In the genomic region with DNA sequence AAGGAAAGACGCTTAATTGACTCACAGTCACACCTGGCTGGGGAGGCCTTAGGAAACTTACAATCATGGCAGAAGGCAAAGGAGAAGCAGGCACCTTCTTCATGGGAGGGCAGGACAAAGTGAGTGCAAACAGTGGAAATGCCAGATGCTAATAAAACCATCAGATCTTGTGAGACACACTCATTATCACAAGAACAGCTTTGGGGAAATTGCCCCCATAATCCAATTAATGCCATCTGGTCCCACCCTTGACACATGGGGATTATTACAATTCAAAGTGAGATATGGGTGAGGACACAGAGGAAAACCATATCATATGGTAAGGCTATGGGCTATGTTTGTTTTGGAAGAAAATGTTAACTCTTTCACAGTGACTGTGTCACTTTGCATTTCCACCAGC, we compare ENCODE assay signal across 29 cellular contexts.
"Had no signal": no experiment of that assay in that cellular context is flagged by ENCODE, and none has a peak within 500 bp of the region (broad histone marks: within the 10 kb centered on the region; RNA-seq: fewer than 3 reads in every experiment).

No MANE protein-coding gene starts in this region.

- H3K9me3 Mint-ChIP-seq: neural progenitor cell had no signal

- FAIRE-seq: urothelium cell line had no signal

- H3K36me3 Mint-ChIP-seq: mesothelial cell of epicardium, naive B cell, natural killer cell, neural progenitor cell had no signal

- H3K4me3 Mint-ChIP-seq: mesothelial cell of epicardium; naive B cell; natural killer cell; nephron progenitor cell; neural progenitor cell; stimulated activated naive CD8-positive, alpha-beta T cell treated with anti-CD3 and anti-CD28 coated beads, Interleukin-15, Interleukin-2, amounts not matched to agents 100 ng/mL and 50 ng/mL, for 24 hours had no signal

- H3K27me3 ChIP-seq: heart right ventricle, hepatocyte, neural progenitor cell, neutrophil, right lobe of liver, suprapubic skin, tibial artery, upper lobe of right lung had no signal

- H3K27ac ChIP-seq: heart right ventricle, hepatocyte, lower lobe of right lung, neural progenitor cell, neutrophil, parathyroid adenoma, psoas muscle, right lobe of liver, suprapubic skin, thoracic aorta, tibial artery, upper lobe of right lung had no signal

- H3K9me3 ChIP-seq: lower lobe of right lung, neutrophil, psoas muscle, right lobe of liver, suprapubic skin, tibial artery, upper lobe of right lung had no signal

- H3K27me3 Mint-ChIP-seq: naive B cell had no signal

- DNase-seq: heart right ventricle; islet precursor cell; lower lobe of right lung; mammary epithelial cell; mesenchymal stem cell; naive B cell; natural killer cell; nephron progenitor cell; occipital lobe; psoas muscle; right lobe of liver; stimulated activated CD4-positive, alpha-beta T cell treated with anti-CD3 and anti-CD28 coated beads, Interleukin-12 subunit alpha, Interleukin-12 subunit beta, amount 100 ng/mL, for 4 hours; stimulated activated CD4-positive, alpha-beta T cell treated with anti-CD3 and anti-CD28 coated beads, Interleukin-15, amount 100 ng/mL, for 24 hours; stimulated activated CD4-positive, alpha-beta T cell treated with anti-CD3 and anti-CD28 coated beads, Interleukin-2, amount 100 ng/mL, for 24 hours; stimulated activated CD4-positive, alpha-beta T cell treated with anti-CD3 and anti-CD28 coated beads, Interleukin-4, amount 100 ng/mL, for 1 hour; stimulated activated naive CD4-positive, alpha-beta T cell; tibial artery; trophoblast cell; upper lobe of right lung had no signal

- H3K27ac Mint-ChIP-seq: mesothelial cell of epicardium; naive B cell; natural killer cell; nephron progenitor cell; neural progenitor cell; stimulated activated naive CD8-positive, alpha-beta T cell treated with anti-CD3 and anti-CD28 coated beads, Interleukin-15, Interleukin-2, amounts not matched to agents 100 ng/mL and 50 ng/mL, for 24 hours had no signal

- H3K4me1 Mint-ChIP-seq: mesothelial cell of epicardium, naive B cell, natural killer cell, nephron progenitor cell, neural progenitor cell had no signal

- H3K4me3 ChIP-seq: heart right ventricle, hepatocyte, lower lobe of right lung, neural progenitor cell, psoas muscle, right lobe of liver, suprapubic skin, thoracic aorta, tibial artery, upper lobe of right lung had no signal

- H3K4me1 ChIP-seq: heart right ventricle, lower lobe of right lung, neural progenitor cell, parathyroid adenoma, psoas muscle, right lobe of liver, suprapubic skin, tibial artery, upper lobe of right lung had no signal

- H3K36me3 ChIP-seq: heart right ventricle, lower lobe of right lung, neural progenitor cell, neutrophil, right lobe of liver, suprapubic skin, thoracic aorta, tibial artery, upper lobe of right lung had no signal

- ATAC-seq: heart right ventricle, left lobe of liver, lower lobe of right lung, natural killer cell, psoas muscle, right lobe of liver, upper lobe of right lung had no signal
